ENCODE assay signal across 8 cellular contexts in genomic region chr17:63478814-63479494, GRCh38. TPM values are rescaled to one million over a fixed set of nuclear protein-coding genes. Genes with fewer than 3 reads are reported as not detected.
DNase-seq lines count a peak whose midpoint lies in the region; ATAC-seq and TF ChIP-seq lines count a peak whose summit lies in the region.

No MANE protein-coding gene starts in this region.

- BruUV-seq in mammary epithelial cell (replicated peaks; lab: Mats Ljungman, UMichigan), result no TSS peak

- peak overlapping the region; percentile 72 for H2AFZ ChIP-seq in mammary epithelial cell (ENCODE audit: low read depth, low read length)

- no peaks in the 10 kb centered on the region for H3K9me3 ChIP-seq in mammary epithelial cell (replicated peaks; ENCODE audit: insufficient read depth, low read length)

- ATAC-seq in HG02970 (IDR thresholded peaks at IDR 0.05; ENCODE audit: low FRiP score, unreplicated experiment), result no peak

- CTCF ChIA-PET in mammary epithelial cell (lab: Charles Lee; ENCODE audit: low non-redundant PET), result interaction anchor here (0.6 to 1.7 kb wide), 6 partner anchors 15 to 1132 kb away, joined by 3 to 21 read pairs (median 4); no protein-coding TSS in a partner anchor

- DNase-seq in GDM1 (lab: John Stamatoyannopoulos, UW) (peak; percentile 61), HFF-Myc (ENCODE audit: extremely low read depth, low read depth) (peak; percentile 77), NCI-H187 treated with DMSO at 0.1 percent for 48 hours (lab: John Stamatoyannopoulos, UW) (peak; percentile 33), mammary epithelial cell (peak; percentile 81), iris pigment epithelial cell (ENCODE audit: low read depth) (peak; percentile 93)
- DNase-seq in stimulated activated CD4-positive, alpha-beta T cell treated with anti-CD3 and anti-CD28 coated beads, Interleukin-15, amount 100 ng/mL, for 24 hours, result peak; percentile 84

- dilution Hi-C loops in mammary epithelial cell (cut with HindIII; ENCODE audit: low sequenced_read_pairs), result no loop called here

- H3K27ac ChIP-seq in VCaP (peak overlapping the region; percentile 89), mammary epithelial cell (ENCODE audit: insufficient read depth, low read depth, low read length) (no peak overlapping the region)

- WGBS in mammary epithelial cell (ENCODE audit: low coverage, missing lambda C conversion rate), result 36% methylated on average over 14 of the region's 16 CpGs

- no peak overlapping the region for H3K4me3 ChIP-seq in HFF-Myc (replicated peaks; ENCODE audit: low read depth, low read length)
- H3K4me3 ChIP-seq in mammary epithelial cell (replicated peaks in 1 of 3; ENCODE audit: insufficient read depth in 1 of 3, low read depth in 2 of 3, low read length in 3 of 3), result no peak overlapping the region

- peaks cover 17% of the 10 kb centered on the region for H3K4me1 ChIP-seq in mammary epithelial cell (ENCODE audit: insufficient read depth, low read length)

- H3K4me2 ChIP-seq in mammary epithelial cell (ENCODE audit: insufficient read depth, low read depth, low read length), result peak overlapping the region; percentile 31

- no peaks in the 10 kb centered on the region for H3K79me2 ChIP-seq in mammary epithelial cell (ENCODE audit: insufficient read depth, low read length)

- in situ Hi-C loops in mammary epithelial cell (cut with MboI; ENCODE audit: low sequenced_read_pairs in 2 of 2), result loop anchor here in 1 of 2 donors (5.0 kb wide), 1 partner anchor 57 kb away; no protein-coding TSS in a partner anchor

- no peaks in the 10 kb centered on the region for H3K36me3 ChIP-seq in mammary epithelial cell (ENCODE audit: insufficient read depth, low read length)

- TF ChIP-seq CTCF in HFF-Myc (IDR thresholded peaks at IDR 0.05; ENCODE audit: low read depth, low read length, missing control alignments) (peak; percentile 93), VCaP (conservative IDR thresholded peaks at IDR 0.05) (peak; percentile 75), mammary epithelial cell (conservative IDR thresholded peaks at IDR 0.05 in 1 of 2, IDR thresholded peaks at IDR 0.05 in 1 of 2; ENCODE audit: extremely low read depth in 1 of 2, insufficient read depth in 1 of 2, low read depth in 1 of 2, low read length in 2 of 2) (peak; percentile 90 to 98)

- intact Hi-C loops in mammary epithelial cell (cut with micrococcal nuclease), result loop anchor here (1.0 to 2.0 kb wide), 8 partner anchors 19 to 807 kb away; partner anchors contain the start of gene CYB561

- peaks cover 5% of the 10 kb centered on the region for H3K27me3 ChIP-seq in mammary epithelial cell (ENCODE audit: insufficient read depth, low read length)

- H4K20me1 ChIP-seq in mammary epithelial cell (ENCODE audit: insufficient read depth, low read length), result no peaks in the 10 kb centered on the region

- H3K9ac ChIP-seq in mammary epithelial cell (ENCODE audit: insufficient read depth, low read length), result no peak overlapping the region

RNA-seq across cellular contexts. Expression of gene ACE, which starts 2.1 kb away (rescaled TPM):
- total RNA-seq in mammary epithelial cell, result 1 to 10 TPM in 1 of 2 donors, not detected in 1; 3.0 TPM
- polyA plus RNA-seq in mammary epithelial cell, result 0.19 TPM
- polyA minus RNA-seq in mammary epithelial cell, result not detected

RNA-seq across cellular contexts. Expression of gene CYB561, which starts 32.8 kb away (rescaled TPM):
- 10 to 100 TPM; 26.6 to 35.8 TPM for total RNA-seq in mammary epithelial cell
- 26.5 TPM for polyA plus RNA-seq in mammary epithelial cell
- polyA minus RNA-seq in mammary epithelial cell, result 59.4 TPM

RNA-seq across cellular contexts. Expression of gene KCNH6, which starts 44.2 kb away (rescaled TPM):
- total RNA-seq in mammary epithelial cell, result not detected
- polyA plus RNA-seq in mammary epithelial cell, result not detected
- polyA minus RNA-seq in mammary epithelial cell, result not detected

Comparison
In these comparisons a context has a peak if more than half of its experiments do, and no peak if none do; other contexts are left out.
1. DNase-seq: peak in every context shown above with its lines; median percentile 93 in iris pigment epithelial cell; 84 in stimulated activated CD4-positive, alpha-beta T cell treated with anti-CD3 and anti-CD28 coated beads, Interleukin-15, amount 100 ng/mL, for 24 hours; 81 in mammary epithelial cell; 77 in HFF-Myc; 61 in GDM1; 33 in NCI-H187 treated with DMSO at 0.1 percent for 48 hours.